Comparison of ENCODE assay signal across 23 cellular contexts in genomic region chr4:64174247-64174882, GRCh38.
"Had no signal": no experiment of that assay in that cellular context is flagged by ENCODE, and none has a peak within 500 bp of the region (broad histone marks: within the 10 kb centered on the region; RNA-seq: fewer than 3 reads in every experiment).

No MANE protein-coding gene starts in this region.

- H3K79me2 ChIP-seq: parathyroid adenoma had no signal

- H3K27ac Mint-ChIP-seq: activated B cell treated with CpG ODN at 0.5 μM for 24 hours; activated CD4-positive, alpha-beta memory T cell treated with anti-CD3 and anti-CD28 coated beads for 36 hours; activated naive CD8-positive, alpha-beta T cell treated with anti-CD3 and anti-CD28 coated beads, Interleukin-2, amount 10 ng/mL, durations not matched to agents 7 days and 5 days; effector memory CD8-positive, alpha-beta T cell; natural killer cell treated with Interleukin-12 subunit alpha and Interleukin-12 subunit beta and Interleukin-15 and Interleukin-18, amount 100 ng/mL, for 72 hours; stimulated activated naive CD8-positive, alpha-beta T cell treated with anti-CD3 and anti-CD28 coated beads, Interleukin-15, Interleukin-2, amounts not matched to agents 100 ng/mL and 50 ng/mL, for 24 hours had no signal

- H3K36me3 Mint-ChIP-seq: activated CD4-positive, alpha-beta memory T cell treated with anti-CD3 and anti-CD28 coated beads for 36 hours; activated naive CD8-positive, alpha-beta T cell treated with anti-CD3 and anti-CD28 coated beads, Interleukin-2, amount 10 ng/mL, durations not matched to agents 7 days and 5 days had no signal

- H3K27ac ChIP-seq: breast epithelium, colonic mucosa, dorsolateral prefrontal cortex, esophagus muscularis mucosa, gastrocnemius medialis, parathyroid adenoma, tibial artery had no signal

- H3K27me3 ChIP-seq: breast epithelium, colonic mucosa, esophagus muscularis mucosa, gastrocnemius medialis, tibial artery had no signal

- DNase-seq: activated B cell treated with CpG ODN at 0.5 μM for 24 hours; activated CD4-positive, alpha-beta memory T cell treated with anti-CD3 and anti-CD28 coated beads for 36 hours; activated CD4-positive, alpha-beta T cell treated with anti-CD3 and anti-CD28 coated beads for 4 hours; activated naive CD4-positive, alpha-beta T cell treated with Interleukin-2 at 50 U/mL for 16 hours; activated naive CD8-positive, alpha-beta T cell treated with anti-CD3 and anti-CD28 coated beads, Interleukin-2, amount 10 ng/mL, durations not matched to agents 7 days and 5 days; activated T-cell treated with anti-CD3 and anti-CD28 coated beads, Interleukin-2, amount 50 U/mL, for 48 hours; amniotic stem cell; colonic mucosa; dorsolateral prefrontal cortex; effector memory CD8-positive, alpha-beta T cell; gastrocnemius medialis; hypothalamus; islet precursor cell; left cardiac atrium; right cardiac atrium; stimulated activated CD4-positive, alpha-beta T cell treated with anti-CD3 and anti-CD28 coated beads, Interleukin-4, amount 100 ng/mL, for 4 hours; substantia nigra; tibial artery had no signal

- H3K36me3 ChIP-seq: breast epithelium, colonic mucosa, esophagus muscularis mucosa, gastrocnemius medialis, tibial artery had no signal

- H3K4me3 ChIP-seq: breast epithelium, colonic mucosa, dorsolateral prefrontal cortex, esophagus muscularis mucosa, gastrocnemius medialis, tibial artery had no signal

- H3K9me3 Mint-ChIP-seq: activated CD4-positive, alpha-beta memory T cell treated with anti-CD3 and anti-CD28 coated beads for 36 hours; activated naive CD8-positive, alpha-beta T cell treated with anti-CD3 and anti-CD28 coated beads, Interleukin-2, amount 10 ng/mL, durations not matched to agents 7 days and 5 days; natural killer cell treated with Interleukin-12 subunit alpha and Interleukin-12 subunit beta and Interleukin-15 and Interleukin-18, amount 100 ng/mL, for 72 hours; stimulated activated naive CD8-positive, alpha-beta T cell treated with anti-CD3 and anti-CD28 coated beads, Interleukin-15, Interleukin-2, amounts not matched to agents 100 ng/mL and 50 ng/mL, for 24 hours had no signal

- H3K9ac ChIP-seq: parathyroid adenoma had no signal

- H3K4me1 Mint-ChIP-seq: activated B cell treated with CpG ODN at 0.5 μM for 24 hours; activated naive CD8-positive, alpha-beta T cell treated with anti-CD3 and anti-CD28 coated beads, Interleukin-2, amount 10 ng/mL, durations not matched to agents 7 days and 5 days had no signal

- ATAC-seq: effector memory CD8-positive, alpha-beta T cell; gastrocnemius medialis; left cardiac atrium had no signal

- H3K4me3 Mint-ChIP-seq: activated B cell treated with CpG ODN at 0.5 μM for 24 hours; activated CD4-positive, alpha-beta memory T cell treated with anti-CD3 and anti-CD28 coated beads for 36 hours; activated naive CD8-positive, alpha-beta T cell treated with anti-CD3 and anti-CD28 coated beads, Interleukin-2, amount 10 ng/mL, durations not matched to agents 7 days and 5 days; effector memory CD8-positive, alpha-beta T cell; natural killer cell treated with Interleukin-12 subunit alpha and Interleukin-12 subunit beta and Interleukin-15 and Interleukin-18, amount 100 ng/mL, for 72 hours; stimulated activated naive CD8-positive, alpha-beta T cell treated with anti-CD3 and anti-CD28 coated beads, Interleukin-15, Interleukin-2, amounts not matched to agents 100 ng/mL and 50 ng/mL, for 24 hours had no signal

- H3K4me1 ChIP-seq: breast epithelium, colonic mucosa, esophagus muscularis mucosa, gastrocnemius medialis, parathyroid adenoma, tibial artery had no signal

- H3K27me3 Mint-ChIP-seq: activated B cell treated with CpG ODN at 0.5 μM for 24 hours; activated CD4-positive, alpha-beta memory T cell treated with anti-CD3 and anti-CD28 coated beads for 36 hours; activated naive CD8-positive, alpha-beta T cell treated with anti-CD3 and anti-CD28 coated beads, Interleukin-2, amount 10 ng/mL, durations not matched to agents 7 days and 5 days; effector memory CD8-positive, alpha-beta T cell; natural killer cell treated with Interleukin-12 subunit alpha and Interleukin-12 subunit beta and Interleukin-15 and Interleukin-18, amount 100 ng/mL, for 72 hours; stimulated activated naive CD8-positive, alpha-beta T cell treated with anti-CD3 and anti-CD28 coated beads, Interleukin-15, Interleukin-2, amounts not matched to agents 100 ng/mL and 50 ng/mL, for 24 hours had no signal
